27 cellular contexts compared by ENCODE assay signal in genomic region chr22:40567626-40568328, GRCh38.
DNase-seq lines count a peak whose midpoint lies in the region; ATAC-seq and TF ChIP-seq lines count a peak whose summit lies in the region.
"Had no signal": no experiment of that assay in that cellular context is flagged by ENCODE, and none has a peak within 500 bp of the region (broad histone marks: within the 10 kb centered on the region; RNA-seq: fewer than 3 reads in every experiment).

No MANE protein-coding gene starts in this region.

- peaks cover 60% of the 10 kb centered on the region for H3K79me2 ChIP-seq in hepatocyte

- peaks cover 3% of the 10 kb centered on the region for H4K20me1 ChIP-seq in hepatocyte (ENCODE audit: insufficient read depth, poor library complexity, severe bottlenecking)

- H3K4me2 ChIP-seq in hepatocyte = no peak overlapping the region

- peaks cover 30% of the 10 kb centered on the region for H3K4me1 Mint-ChIP-seq in central memory CD8-positive, alpha-beta T cell
- H3K4me1 Mint-ChIP-seq: activated CD4-positive, alpha-beta T cell treated with anti-CD3 and anti-CD28 coated beads, Interleukin-2, amount 10 ng/mL, durations not matched to agents 7 days and 5 days; activated CD8-positive, alpha-beta memory T cell treated with anti-CD3 and anti-CD28 coated beads, Interleukin-2, amount 10 ng/mL, durations not matched to agents 7 days and 5 days had no signal

- H3K4me1 ChIP-seq in hepatocyte (ENCODE audit: insufficient read depth) = no peaks in the 10 kb centered on the region
- H3K4me1 ChIP-seq: colonic mucosa, Peyer's patch had no signal

- WGBS in hepatocyte (ENCODE audit: low lambda C conversion rate, missing lambda C conversion rate) = 82% methylated on average over 1 of the region's 1 CpG

- no peak overlapping the region for H3K27ac ChIP-seq in hepatocyte
- H3K27ac ChIP-seq: colonic mucosa, ovary, Peyer's patch had no signal

- H3K4me3 ChIP-seq in hepatocyte = no peak overlapping the region
- H3K4me3 ChIP-seq: colonic mucosa, K562, ovary, Peyer's patch had no signal

- H3K9me3 Mint-ChIP-seq in central memory CD8-positive, alpha-beta T cell = peaks cover 5% of the 10 kb centered on the region
- H3K9me3 Mint-ChIP-seq: activated naive CD4-positive, alpha-beta T cell treated with anti-CD3 and anti-CD28 coated beads for 36 hours had no signal

- no peaks in the 10 kb centered on the region for H3K9me3 ChIP-seq in hepatocyte (ENCODE audit: low read depth)
- H3K9me3 ChIP-seq: colonic mucosa, ovary had no signal

- no peaks in the 10 kb centered on the region for H3K27me3 ChIP-seq in hepatocyte
- H3K27me3 ChIP-seq: colonic mucosa, ovary, Peyer's patch had no signal

- H3K9me2 ChIP-seq in hepatocyte (replicated peaks; ENCODE audit: insufficient read depth) = no peaks in the 10 kb centered on the region

- H3K36me3 Mint-ChIP-seq in central memory CD8-positive, alpha-beta T cell (ENCODE audit: insufficient read depth) = peaks cover 3% of the 10 kb centered on the region

- H2AFZ ChIP-seq in hepatocyte = no peak overlapping the region

- no peak overlapping the region for H3K4me3 Mint-ChIP-seq in central memory CD8-positive, alpha-beta T cell
- H3K4me3 Mint-ChIP-seq: activated CD4-positive, alpha-beta T cell treated with anti-CD3 and anti-CD28 coated beads, Interleukin-2, amount 10 ng/mL, durations not matched to agents 7 days and 5 days; activated CD8-positive, alpha-beta memory T cell treated with anti-CD3 and anti-CD28 coated beads, Interleukin-2, amount 10 ng/mL, durations not matched to agents 7 days and 5 days; activated naive CD4-positive, alpha-beta T cell treated with anti-CD3 and anti-CD28 coated beads for 36 hours; activated T-cell treated with anti-CD3 and anti-CD28 coated beads, Interleukin-2, amount 50 U/mL, for 72 hours; naive thymus-derived CD8-positive, alpha-beta T cell had no signal

- H3K36me3 ChIP-seq in hepatocyte (replicated peaks; ENCODE audit: insufficient read depth, low read depth) = no peaks in the 10 kb centered on the region
- H3K36me3 ChIP-seq: colonic mucosa, ovary, Peyer's patch had no signal

- H3K27me3 Mint-ChIP-seq in central memory CD8-positive, alpha-beta T cell = no peaks in the 10 kb centered on the region
- H3K27me3 Mint-ChIP-seq: activated CD4-positive, alpha-beta T cell treated with anti-CD3 and anti-CD28 coated beads, Interleukin-2, amount 10 ng/mL, durations not matched to agents 7 days and 5 days; activated CD8-positive, alpha-beta memory T cell treated with anti-CD3 and anti-CD28 coated beads, Interleukin-2, amount 10 ng/mL, durations not matched to agents 7 days and 5 days; naive thymus-derived CD8-positive, alpha-beta T cell had no signal

- no peak for TF ChIP-seq CTCF in hepatocyte (IDR thresholded peaks at IDR 0.05; ENCODE audit: poor library complexity)

- H3K27ac Mint-ChIP-seq in central memory CD8-positive, alpha-beta T cell (ENCODE audit: low read depth) = peak overlapping the region; percentile 76
- H3K27ac Mint-ChIP-seq: activated CD4-positive, alpha-beta T cell treated with anti-CD3 and anti-CD28 coated beads, Interleukin-2, amount 10 ng/mL, durations not matched to agents 7 days and 5 days; activated CD8-positive, alpha-beta memory T cell treated with anti-CD3 and anti-CD28 coated beads, Interleukin-2, amount 10 ng/mL, durations not matched to agents 7 days and 5 days; activated naive CD4-positive, alpha-beta T cell treated with anti-CD3 and anti-CD28 coated beads for 36 hours; activated T-cell treated with anti-CD3 and anti-CD28 coated beads, Interleukin-2, amount 50 U/mL, for 72 hours had no signal

- DNase-seq in AML-193 (lab: John Stamatoyannopoulos, UW) (peak; percentile 31 to 38), MV-4-11 (lab: John Stamatoyannopoulos, UW) (peak; percentile 27), medulla oblongata (ENCODE audit: extremely low spot score) (peak; percentile 78), dedifferentiated amniotic fluid mesenchymal stem cell (ENCODE audit: extremely low spot score) (no peak), NCI-H1694 treated with DMSO at 0.1 percent for 48 hours (lab: John Stamatoyannopoulos, UW) (no peak), hepatocyte (ENCODE audit: low spot score) (no peak)
- DNase-seq in central memory CD8-positive, alpha-beta T cell (ENCODE audit: low spot score in 2 of 2) = no peak
- DNase-seq: activated CD4-positive, alpha-beta T cell treated with anti-CD3 and anti-CD28 coated beads, Interleukin-2, amount 10 ng/mL, durations not matched to agents 7 days and 5 days; activated CD8-positive, alpha-beta memory T cell treated with anti-CD3 and anti-CD28 coated beads, Interleukin-2, amount 10 ng/mL, durations not matched to agents 7 days and 5 days; activated naive CD4-positive, alpha-beta T cell treated with anti-CD3 and anti-CD28 coated beads for 36 hours; activated T-cell treated with anti-CD3 and anti-CD28 coated beads, Interleukin-2, amount 50 U/mL, for 72 hours; C1 segment of cervical spinal cord; colonic mucosa; left cardiac atrium; MM.1S; naive thymus-derived CD8-positive, alpha-beta T cell; NCI-H2171; NCI-H524 treated with DMSO at 0.1 percent for 48 hours; NK-92 treated with Interleukin-12 subunit alpha and Interleukin-12 subunit beta, amount 100 ng/mL, for 24 hours; ovary; Peyer's patch; right cardiac atrium; stimulated activated CD4-positive, alpha-beta T cell treated with anti-CD3 and anti-CD28 coated beads, Interleukin-12 subunit alpha, Interleukin-12 subunit beta, amount 100 ng/mL, for 4 hours; stimulated activated CD4-positive, alpha-beta T cell treated with anti-CD3 and anti-CD28 coated beads, Interleukin-4, amount 100 ng/mL, for 24 hours; stimulated activated naive CD4-positive, alpha-beta T cell had no signal

- no peak for ATAC-seq in central memory CD8-positive, alpha-beta T cell (replicated peaks; ENCODE audit: extremely low read depth, poor library complexity, severe bottlenecking)
- ATAC-seq in HG02763 (IDR thresholded peaks at IDR 0.05; ENCODE audit: unreplicated experiment) = no peak
- ATAC-seq: activated CD8-positive, alpha-beta memory T cell treated with anti-CD3 and anti-CD28 coated beads, Interleukin-2, amount 10 ng/mL, durations not matched to agents 7 days and 5 days; activated T-cell treated with anti-CD3 and anti-CD28 coated beads, Interleukin-2, amount 50 U/mL, for 72 hours; K562; left cardiac atrium; naive thymus-derived CD8-positive, alpha-beta T cell; right cardiac atrium had no signal

Comparison
In these comparisons a context has a peak if more than half of its experiments do, and no peak if none do; other contexts are left out.
1. DNase-seq: peak in AML-193 (2 of 2), MV-4-11 (single experiment) and medulla oblongata (single experiment); none in central memory CD8-positive, alpha-beta T cell (0 of 2), dedifferentiated amniotic fluid mesenchymal stem cell (single experiment), NCI-H1694 treated with DMSO at 0.1 percent for 48 hours (single experiment) and hepatocyte (single experiment).